In the genomic region with DNA sequence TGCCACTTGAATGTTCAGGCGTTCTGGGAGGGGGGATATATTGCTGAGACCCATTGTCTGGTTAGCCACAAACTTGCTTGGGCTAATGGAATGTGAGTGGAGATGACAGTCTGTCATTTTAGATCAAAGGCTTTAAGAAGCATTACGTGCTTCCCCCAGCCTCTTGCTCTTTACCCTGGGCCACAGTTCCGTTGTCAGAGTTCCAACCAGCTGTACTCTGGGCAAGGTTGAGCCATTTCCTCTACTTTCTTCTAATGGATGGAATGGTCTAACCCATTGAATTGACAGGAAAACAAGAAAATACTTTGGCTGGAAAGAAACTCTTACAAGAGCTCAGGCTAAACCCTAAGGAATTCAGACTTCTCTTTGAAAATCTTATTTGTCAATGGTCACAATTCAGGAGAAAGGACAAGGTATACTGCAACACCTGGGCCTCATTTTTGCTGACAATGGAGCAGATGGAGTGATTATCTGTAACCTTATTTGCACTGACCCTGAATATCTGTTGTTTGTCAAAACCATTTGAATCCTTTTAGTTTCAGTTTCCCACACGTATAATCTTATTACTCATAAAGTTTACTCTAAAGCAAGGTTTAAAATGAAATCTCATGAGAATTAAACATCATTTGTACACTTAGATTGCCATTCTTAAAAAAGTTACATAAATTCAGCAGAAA, we compare ENCODE assay signal across 8 cellular contexts.
DNase-seq lines count a peak whose midpoint lies in the region; ATAC-seq and TF ChIP-seq lines count a peak whose summit lies in the region.

No MANE protein-coding gene starts in this region.

- no peak for DNase-seq in gastrocnemius medialis
- DNase-seq in H7 = no peak
- DNase-seq in activated T-cell treated with anti-CD3 and anti-CD28 coated beads, Interleukin-2, amount 50 U/mL, for 1 hour = no peak
- DNase-seq in GM13977 (ENCODE audit: low spot score) = no peak
- DNase-seq in Ammon's horn (ENCODE audit: low spot score) = no peak

- no peaks in the 10 kb centered on the region for H3F3A ChIP-seq in Loucy (ENCODE audit: low read depth)

- peak; percentile 50 for ATAC-seq in GM19372 (IDR thresholded peaks at IDR 0.05; ENCODE audit: low read depth, unreplicated experiment)
- peak in 1 of 2 donors; percentile 44 for ATAC-seq in gastrocnemius medialis

- no peaks in the 10 kb centered on the region for H3K79me2 ChIP-seq in Loucy (ENCODE audit: insufficient read depth, low read length)

- H3K4me1 ChIP-seq in Loucy (ENCODE audit: insufficient read depth, low read length, poor library complexity, severe bottlenecking) (peaks cover 34% of the 10 kb centered on the region), endocrine pancreas (ENCODE audit: control insufficient read depth, insufficient read depth, low read length) (peaks cover 20% of the 10 kb centered on the region), gastrocnemius medialis (peaks cover 62 to 66% of the 10 kb centered on the region in 2 donors)

- H3K27ac ChIP-seq in gastrocnemius medialis = peak overlapping the region; percentile 69 to 82 (median 80)

- no peaks in the 10 kb centered on the region for H3K9me2 ChIP-seq in Loucy (replicated peaks; ENCODE audit: low read depth, low read length)

- no peaks in the 10 kb centered on the region for H3K9me3 ChIP-seq in Loucy (ENCODE audit: insufficient read depth, low read depth, low read length)
- no peaks in the 10 kb centered on the region for H3K9me3 ChIP-seq in endocrine pancreas (ENCODE audit: control insufficient read depth, low read length)
- no peaks in the 10 kb centered on the region for H3K9me3 ChIP-seq in gastrocnemius medialis

- H3K27me3 ChIP-seq in Loucy (ENCODE audit: insufficient read depth, low read length, poor library complexity, severe bottlenecking) (no peaks in the 10 kb centered on the region), endocrine pancreas (ENCODE audit: control insufficient read depth, insufficient read depth, low read length) (no peaks in the 10 kb centered on the region), gastrocnemius medialis (no peaks in the 10 kb centered on the region), H7 (ENCODE audit: control insufficient read depth, insufficient read depth, low read length) (no peaks in the 10 kb centered on the region)

- peak overlapping the region; percentile 50 for H2AFZ ChIP-seq in Loucy (ENCODE audit: low read length)

- in situ Hi-C loops in gastrocnemius medialis (cut with MboI; ENCODE audit: low sequenced_read_pairs in 4 of 4) (loop anchor here (5.0 to 25.0 kb wide), 5 partner anchors 77 to 475 kb away; no protein-coding TSS in a partner anchor), GM13977 (cut with MboI; ENCODE audit: low pct_unique_long_range_greater_than_20kb, low sequenced_read_pairs, unreplicated experiment) (loop anchor here (25.0 kb wide), 1 partner anchor 150 kb away; no protein-coding TSS in a partner anchor)

- no peaks in the 10 kb centered on the region for H4K20me1 ChIP-seq in Loucy (ENCODE audit: insufficient read depth, low read length, poor library complexity, severe bottlenecking)

- TF ChIP-seq POLR2A in gastrocnemius medialis (IDR thresholded peaks at IDR 0.05) = no peak

- peak overlapping the region; percentile 37 for H3K4me2 ChIP-seq in Loucy (ENCODE audit: low read depth, low read length, poor library complexity, severe bottlenecking)

- H3K4me3 ChIP-seq in Loucy (ENCODE audit: low read length, poor library complexity, severe bottlenecking) = no peak overlapping the region
- H3K4me3 ChIP-seq in endocrine pancreas (ENCODE audit: control insufficient read depth, insufficient read depth, low read length) = peak overlapping the region; percentile 48
- H3K4me3 ChIP-seq in gastrocnemius medialis = peak overlapping the region; percentile 18 to 50 (median 27)
- no peak overlapping the region for H3K4me3 ChIP-seq in H7 (ENCODE audit: insufficient read depth, low read depth, low read length)

- intact Hi-C loops in gastrocnemius medialis (cut with DNase I; ENCODE audit: low total_unique reads) = loop anchor here (2.0 kb wide), 1 partner anchor 75 kb away; no protein-coding TSS in a partner anchor

- H3K36me3 ChIP-seq in Loucy (ENCODE audit: insufficient read depth, low read length) (no peaks in the 10 kb centered on the region), endocrine pancreas (ENCODE audit: control insufficient read depth, insufficient read depth, low read length) (no peaks in the 10 kb centered on the region), gastrocnemius medialis (no peaks in the 10 kb centered on the region), H7 (replicated peaks; ENCODE audit: control insufficient read depth, insufficient read depth, low read length) (no peaks in the 10 kb centered on the region)

- TF ChIP-seq CTCF in Loucy (conservative IDR thresholded peaks at IDR 0.05; ENCODE audit: low read length) (no peak), gastrocnemius medialis (IDR thresholded peaks at IDR 0.05 in 4 of 5, conservative IDR thresholded peaks at IDR 0.05 in 1 of 5) (no peak), GM13977 (IDR thresholded peaks at IDR 0.05; ENCODE audit: extremely low read depth, insufficient read depth, missing control alignments) (no peak)

- no peak overlapping the region for H3K9ac ChIP-seq in Loucy (ENCODE audit: low read depth, low read length, poor library complexity, severe bottlenecking)
- H3K9ac ChIP-seq in endocrine pancreas (ENCODE audit: control insufficient read depth, insufficient read depth, low read length) = no peak overlapping the region

Comparison
In these comparisons a context has a peak if more than half of its experiments do, and no peak if none do; other contexts are left out.
1. H3K4me3 ChIP-seq: peak in endocrine pancreas (single experiment) and gastrocnemius medialis (4 of 4); none in Loucy (single experiment) and H7 (single experiment).